20 cellular contexts compared by ENCODE assay signal in genomic region chr15:63310646-63311045, GRCh38. TPM values are rescaled to one million over a fixed set of nuclear protein-coding genes. Genes with fewer than 3 reads are reported as not detected.
A peak's percentile ranks its signal among the peaks of the same experiment; 100 is the strongest.
DNase-seq lines count a peak whose midpoint lies in the region; ATAC-seq, FAIRE-seq and TF ChIP-seq lines count a peak whose summit lies in the region.
"Had no signal": no experiment of that assay in that cellular context is flagged by ENCODE, and none has a peak within 500 bp of the region (broad histone marks: within the 10 kb centered on the region; RNA-seq: fewer than 3 reads in every experiment).

No MANE protein-coding gene starts in this region.

- H3K4ac ChIP-seq in IMR-90 (ENCODE audit: low read depth, low read length): no peak overlapping the region

- no peak for TF ChIP-seq EP300 in A549 (IDR thresholded peaks at IDR 0.05)
- TF ChIP-seq EP300 in K562 (IDR thresholded peaks at IDR 0.05; ENCODE audit: low read length): no peak

- FAIRE-seq in A549 (lab: Jason Lieb, UNC): peak; percentile 43
- no peak for FAIRE-seq in K562 (lab: Jason Lieb, UNC)
- FAIRE-seq: D721Med, G401.6, GM12891, GM18507 had no signal

- CTCF ChIA-PET in A549 (lab: Yijun Ruan, JAX) (interaction anchor here (1.0 to 1.1 kb wide), 2 partner anchors 8 to 18 kb away, joined by 3 to 4 read pairs; no protein-coding TSS in a partner anchor), IMR-90 (lab: Yijun Ruan, JAX) (interaction anchor here (0.6 kb wide), 1 partner anchor 214 kb away, joined by 4 read pairs; no protein-coding TSS in a partner anchor), K562 (lab: Yijun Ruan, JAX; ENCODE audit: low intra/inter-chr PET ratio) (no interaction called here)

- H3K36me3 ChIP-seq in IMR-90 (ENCODE audit: control insufficient read depth, insufficient read depth, low read length) (peaks cover 8% of the 10 kb centered on the region), K562 (ENCODE audit: control insufficient read depth, insufficient read depth, low read length) (no peaks in the 10 kb centered on the region)
- H3K36me3 ChIP-seq: BE2C had no signal

- H2AFZ ChIP-seq in IMR-90 (replicated peaks; ENCODE audit: low read length, poor library complexity): no peak overlapping the region
- no peak overlapping the region for H2AFZ ChIP-seq in K562 (ENCODE audit: low read depth, low read length)

- POLR2A ChIA-PET in A549 (lab: Yijun Ruan, JAX): no interaction called here
- POLR2A ChIA-PET in IMR-90 (lab: Charles Lee; ENCODE audit: unreplicated experiment): no interaction called here
- POLR2A ChIA-PET in K562 (lab: Yijun Ruan, JAX): interaction anchor here (0.9 kb wide), 1 partner anchor 12 kb away, joined by 3 read pairs; no protein-coding TSS in a partner anchor

- no peaks in the 10 kb centered on the region for H3K27me3 ChIP-seq in IMR-90 (ENCODE audit: control insufficient read depth, insufficient read depth, low read length)
- H3K27me3 ChIP-seq in K562 (ENCODE audit: control insufficient read depth in 2 of 2, insufficient read depth in 2 of 2, low read length in 2 of 2): no peaks in the 10 kb centered on the region
- no peaks in the 10 kb centered on the region for H3K27me3 ChIP-seq in dorsolateral prefrontal cortex

- no peaks in the 10 kb centered on the region for H3K79me1 ChIP-seq in IMR-90 (ENCODE audit: low read depth in 1 of 2, low read length in 2 of 2)

- H3K4me3 ChIP-seq in A549 (no peak overlapping the region), IMR-90 (ENCODE audit: insufficient read depth, low read depth, low read length) (no peak overlapping the region), K562 (no peak overlapping the region), fibroblast of the aortic adventitia (ENCODE audit: low read depth, low read length) (no peak overlapping the region), dorsolateral prefrontal cortex (no peak overlapping the region)

- no peak overlapping the region for H2AK9ac ChIP-seq in IMR-90 (replicated peaks; ENCODE audit: low read depth, low read length, poor library complexity)

- no peak overlapping the region for H2BK5ac ChIP-seq in IMR-90 (ENCODE audit: low read depth, low read length, poor library complexity, severe bottlenecking)

- in situ Hi-C loops in IMR-90 (cut with MboI; ENCODE audit: low sequenced_read_pairs) (no loop called here), K562 (cut with MboI) (no loop called here), GM13977 (cut with MboI; ENCODE audit: low pct_unique_long_range_greater_than_20kb, low sequenced_read_pairs, unreplicated experiment) (no loop called here)

- DNase-seq in A549 (ENCODE audit: low read depth in 1 of 2, low spot score in 1 of 2) (no peak), IMR-90 (peak; percentile 77), K562 (ENCODE audit: extremely low read depth in 1 of 4, low spot score in 3 of 4) (no peak), fibroblast of the aortic adventitia (ENCODE audit: low read depth) (peak; percentile 56), RKO (ENCODE audit: low spot score) (no peak), dorsolateral prefrontal cortex (no peak), GM13977 (ENCODE audit: low spot score) (no peak)
- DNase-seq: 8988T; ACHN; BE2C; C1 segment of cervical spinal cord; Caco-2; CD4-positive, alpha-beta T cell; GOT3; H9; KG1 had no signal

- TF ChIP-seq POLR2A in A549 (IDR thresholded peaks at IDR 0.05; ENCODE audit: low read length) (no peak), IMR-90 (IDR thresholded peaks at IDR 0.05; ENCODE audit: low read depth, low read length) (no peak), K562 (conservative IDR thresholded peaks at IDR 0.05) (no peak)

- H4K8ac ChIP-seq in IMR-90 (ENCODE audit: low read depth in 2 of 2, low read length in 2 of 2): no peak overlapping the region

- no peak overlapping the region for H4K5ac ChIP-seq in IMR-90 (ENCODE audit: low read depth, low read length)

- no peak for ATAC-seq in A549
- ATAC-seq in IMR-90 (ENCODE audit: low read depth): no peak
- ATAC-seq in K562: no peak

- no peak overlapping the region for H3K18ac ChIP-seq in IMR-90 (ENCODE audit: low read depth, low read length)

- H4K20me1 ChIP-seq in IMR-90 (ENCODE audit: insufficient read depth, low read length) (no peaks in the 10 kb centered on the region), K562 (replicated peaks; ENCODE audit: control insufficient read depth, insufficient read depth, low read length) (no peaks in the 10 kb centered on the region)

- H3K79me2 ChIP-seq in K562 (ENCODE audit: control insufficient read depth, insufficient read depth, low read length): no peaks in the 10 kb centered on the region

- no peak overlapping the region for H2BK15ac ChIP-seq in IMR-90 (ENCODE audit: low read depth, low read length)

- H2BK120ac ChIP-seq in IMR-90 (ENCODE audit: low read depth, low read length): no peak overlapping the region

- intact Hi-C loops in IMR-90 (cut with micrococcal nuclease) (no loop called here), K562 (cut with micrococcal nuclease) (no loop called here), dorsolateral prefrontal cortex (cut with DNase I) (no loop called here)

- TF ChIP-seq RAD21 in A549 (conservative IDR thresholded peaks at IDR 0.05 in 1 of 2, IDR thresholded peaks at IDR 0.05 in 1 of 2) (no peak), IMR-90 (IDR thresholded peaks at IDR 0.05; ENCODE audit: low read length) (no peak), K562 (CRISPR knock-in tag; conservative IDR thresholded peaks at IDR 0.05 in 1 of 2, IDR thresholded peaks at IDR 0.05 in 1 of 2) (no peak)

- H3K4me1 ChIP-seq in A549 (no peaks in the 10 kb centered on the region), IMR-90 (ENCODE audit: control insufficient read depth, insufficient read depth, low read length) (no peaks in the 10 kb centered on the region), K562 (replicated peaks in 1 of 2; ENCODE audit: control insufficient read depth in 2 of 2, insufficient read depth in 2 of 2, low read length in 2 of 2) (no peaks in the 10 kb centered on the region; a peak in 1 of 5 replicates)
- H3K4me1 ChIP-seq: BE2C, Caco-2 had no signal

- H2AK5ac ChIP-seq in IMR-90 (ENCODE audit: low read depth, low read length): no peak overlapping the region

- no peak for TF ChIP-seq CTCF in A549 (IDR thresholded peaks at IDR 0.05)
- no peak for TF ChIP-seq CTCF in IMR-90 (conservative IDR thresholded peaks at IDR 0.05; ENCODE audit: low read depth, low read length)
- no peak for TF ChIP-seq CTCF in K562 (IDR thresholded peaks at IDR 0.05 in 2 of 3, conservative IDR thresholded peaks at IDR 0.05 in 1 of 3; ENCODE audit: insufficient read depth in 2 of 3, low read depth in 1 of 3, low read length in 3 of 3)
- no peak for TF ChIP-seq CTCF in fibroblast of the aortic adventitia (IDR thresholded peaks at IDR 0.05; ENCODE audit: insufficient read depth, low read length)
- no peak for TF ChIP-seq CTCF in dorsolateral prefrontal cortex (IDR thresholded peaks at IDR 0.05 in 54 of 56, conservative IDR thresholded peaks at IDR 0.05 in 2 of 56; ENCODE audit: low read depth in 1 of 56, partially characterized antibody in 56 of 56)
- TF ChIP-seq CTCF in GM13977 (IDR thresholded peaks at IDR 0.05; ENCODE audit: extremely low read depth, insufficient read depth, missing control alignments): no peak

- H3K14ac ChIP-seq in IMR-90 (replicated peaks; ENCODE audit: low read depth, low read length): no peak overlapping the region

- H3K23ac ChIP-seq in IMR-90 (ENCODE audit: low read depth, low read length): peak overlapping the region; percentile 23; the same call in 1 of the 2 replicates

- H3K27ac ChIP-seq in A549 (no peak overlapping the region), IMR-90 (ENCODE audit: insufficient read depth, low read length) (no peak overlapping the region), K562 (ENCODE audit: extremely low read depth, low read depth, low read length) (no peak overlapping the region), dorsolateral prefrontal cortex (no peak overlapping the region)

- H3K56ac ChIP-seq in IMR-90 (ENCODE audit: extremely low read depth, insufficient read depth, low read length): no peak overlapping the region

- H3K9me3 ChIP-seq in A549: no peaks in the 10 kb centered on the region
- no peaks in the 10 kb centered on the region for H3K9me3 ChIP-seq in IMR-90 (ENCODE audit: control insufficient read depth, insufficient read depth, low read length)
- no peaks in the 10 kb centered on the region for H3K9me3 ChIP-seq in K562 (replicated peaks; ENCODE audit: control insufficient read depth, insufficient read depth, low read depth, low read length)
- H3K9me3 ChIP-seq: BE2C, Caco-2 had no signal

- H4K91ac ChIP-seq in IMR-90 (ENCODE audit: insufficient read depth, low read depth, low read length): no peak overlapping the region; the same call in 1 of the 2 replicates

- 89% methylated on average over 3 of the region's 3 CpGs for WGBS in A549 (ENCODE audit: missing lambda C conversion rate)
- 100% methylated on average over 1 of the region's 3 CpGs; no CpG with 5 or more reads in 1 of the 2 experiments for WGBS in IMR-90 (ENCODE audit: extremely low coverage in 2 of 2, insufficient read length in 1 of 2), 2 experiments
- 34% methylated on average over 3 of the region's 3 CpGs for WGBS in K562 (ENCODE audit: insufficient coverage, low coverage, missing lambda C conversion rate)

- H3K4me2 ChIP-seq in A549 (no peak overlapping the region), IMR-90 (ENCODE audit: low read depth, low read length) (no peak overlapping the region), K562 (ENCODE audit: insufficient read depth, low read length) (no peak overlapping the region)

- no peak overlapping the region for H2BK20ac ChIP-seq in IMR-90 (ENCODE audit: low read depth, low read length)

- BruUV-seq in IMR-90 (replicated peaks; lab: Mats Ljungman, UMichigan) (no TSS peak), K562 (replicated peaks; lab: Mats Ljungman, UMichigan) (no TSS peak)

- dilution Hi-C loops in IMR-90 (cut with HindIII; ENCODE audit: low sequenced_read_pairs, unreplicated experiment): no loop called here

- no peak overlapping the region for H3K9ac ChIP-seq in IMR-90 (ENCODE audit: low read depth, low read length)
- H3K9ac ChIP-seq in K562 (ENCODE audit: insufficient read depth in 1 of 2, low read depth in 2 of 2, low read length in 2 of 2): no peak overlapping the region

- H3K9me1 ChIP-seq in IMR-90 (ENCODE audit: insufficient read depth, low read length) (no peaks in the 10 kb centered on the region), K562 (ENCODE audit: control insufficient read depth, insufficient read depth, low read length) (no peaks in the 10 kb centered on the region)

RNA-seq across cellular contexts. Expression of gene APH1B, which starts 33.2 kb away (rescaled TPM):
- 25.3 and 28.5 TPM in 2 replicates for polyA plus RNA-seq in A549 (2011; rRNA removed)
- polyA plus RNA-seq in A549 (2012; cell fraction: cytosol; rRNA removed): 6.0 and 9.1 TPM in 2 replicates
- 6.6 and 10.3 TPM in 2 replicates for polyA plus RNA-seq in A549 (2012; cell fraction: nucleus; rRNA removed)
- polyA plus RNA-seq in A549 (2017; fragmentation: RNase III; extraction: RNeasy Plus Mini Kit Qiagen cat#74134 plus additional on column Dnase treatment): 14.0 to 19.8 TPM (median 16.4 TPM) in 3 replicates
- 28.0 and 37.2 TPM in 2 replicates for polyA minus RNA-seq in A549 (2011; rRNA and poly(A)+ RNA removed)
- total RNA-seq in IMR-90 (2012; rRNA removed): 7.7 and 10.6 TPM in 2 replicates
- polyA plus RNA-seq in IMR-90 (2012; rRNA removed): 5.1 and 7.0 TPM in 2 replicates
- 2.7 and 3.8 TPM in 2 replicates for polyA plus RNA-seq in IMR-90 (2012; cell fraction: cytosol; rRNA removed)
- 2.8 and 16.0 TPM in 2 replicates for polyA plus RNA-seq in IMR-90 (2012; cell fraction: nucleus; rRNA removed; ENCODE audit: low replicate concordance)
- 10.5 and 13.7 TPM in 2 replicates for total RNA-seq in K562 (2011; cell fraction: chromatin; rRNA removed; ENCODE audit: low replicate concordance)
- 7.7 and 8.8 TPM in 2 replicates for total RNA-seq in K562 (2011; cell fraction: nucleolus; rRNA removed)
- 13.9 and 14.7 TPM in 2 replicates for total RNA-seq in K562 (2011; cell fraction: nucleoplasm; rRNA removed)
- total RNA-seq in K562 (2014; rRNA removed): 4.9 and 5.1 TPM in 2 replicates
- total RNA-seq in K562 (2014; rRNA removed; fragmentation: Illumina TruSeq; extraction: Trizol): 9.0 and 9.1 TPM in 2 replicates
- total RNA-seq in K562 (2015; rRNA removed; fragmentation: Illumina TruSeq; extraction: Trizol): 8.9 and 9.6 TPM in 2 replicates
- total RNA-seq in K562 (2021): 9.7 and 10.6 TPM in 2 replicates
- 4.8 and 7.0 TPM in 2 replicates for polyA plus RNA-seq in K562 (2011; rRNA removed)
- polyA plus RNA-seq in K562 (2011; cell fraction: cytosol; rRNA removed): 3.0 and 3.2 TPM in 2 replicates
- polyA plus RNA-seq in K562 (2011; cell fraction: nucleus; rRNA removed): 7.9 and 9.8 TPM in 2 replicates
- polyA plus RNA-seq in K562 (2012): 9.1 and 10.8 TPM in 2 replicates
- 6.1 and 6.9 TPM in 2 replicates for polyA plus RNA-seq in K562 (2014; fragmentation: Illumina TruSeq; extraction: Trizol)
- polyA plus RNA-seq in K562 (2014; fragmentation: Nextera tagmentation; extraction: Ambion mirVana): 1 to 10 TPM; 7.0 to 8.7 TPM
- 6.8 and 7.3 TPM in 2 replicates for polyA plus RNA-seq in K562 (2014; rRNA removed)
- polyA minus RNA-seq in K562 (2011; rRNA and poly(A)+ RNA removed): 4.6 and 6.9 TPM in 2 replicates
- polyA minus RNA-seq in K562 (2011; cell fraction: cytosol; rRNA and poly(A)+ RNA removed): 3.6 and 8.8 TPM in 2 replicates
- 5.0 and 5.1 TPM in 2 replicates for polyA minus RNA-seq in K562 (2011; cell fraction: nucleus; rRNA and poly(A)+ RNA removed)
- total RNA-seq in fibroblast of the aortic adventitia (ENCODE audit: low replicate concordance): 7.8 and 22.3 TPM in 2 replicates
- total RNA-seq in dorsolateral prefrontal cortex: 10 to 100 TPM; 12.8 to 48.9 (median 28.4) TPM

Comparison
In these comparisons a context has a peak if more than half of its experiments do, and no peak if none do; other contexts are left out.
1. DNase-seq: peak in IMR-90 (single experiment) and fibroblast of the aortic adventitia (single experiment); none in A549 (0 of 2), K562 (0 of 4), RKO (single experiment), dorsolateral prefrontal cortex (0 of 10) and GM13977 (single experiment).